Comparison of ENCODE assay signal across 8 cellular contexts in the genomic region with DNA sequence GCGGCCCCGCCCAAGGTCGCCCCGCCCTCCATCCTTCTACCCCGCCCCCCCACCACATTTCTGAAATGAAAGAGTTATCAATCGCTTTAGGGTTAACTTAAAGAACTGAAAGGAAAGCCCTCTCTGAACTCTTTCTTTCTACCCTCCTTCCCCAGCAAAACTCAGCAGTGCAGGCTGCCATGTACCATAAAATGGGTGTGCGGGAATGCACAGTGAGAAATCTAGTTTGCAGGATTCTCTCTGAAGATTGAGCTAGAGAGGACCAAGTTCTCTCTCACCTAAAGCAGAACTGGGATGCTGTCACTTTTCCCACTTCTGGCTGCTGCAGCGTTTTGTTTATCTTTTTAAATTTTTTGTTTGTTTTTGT.
A peak's percentile ranks its signal among the peaks of the same experiment; 100 is the strongest.
DNase-seq lines count a peak whose midpoint lies in the region; ATAC-seq, FAIRE-seq and TF ChIP-seq lines count a peak whose summit lies in the region.

No MANE protein-coding gene starts in this region.

- no peak for DNase-seq in left ventricle myocardium inferior
- no peak for DNase-seq in Right ventricle myocardium superior
- DNase-seq in bronchial epithelial cell (ENCODE audit: low read depth), result no peak
- no peak for DNase-seq in DMS53 (lab: John Stamatoyannopoulos, UW)
- no peak for DNase-seq in LoVo (ENCODE audit: low spot score)
- DNase-seq in activated CD8-positive, alpha-beta memory T cell treated with anti-CD3 and anti-CD28 coated beads for 24 hours, result no peak

- H3K27me3 ChIP-seq in left ventricle myocardium inferior (ENCODE audit: low read depth) (peaks cover 54% of the 10 kb centered on the region), bronchial epithelial cell (ENCODE audit: control insufficient read depth, insufficient read depth, low read length) (no peaks in the 10 kb centered on the region), mononuclear cell (ENCODE audit: insufficient read depth, low read length) (peaks cover 17% of the 10 kb centered on the region)

- H3K9me3 ChIP-seq in left ventricle myocardium inferior (replicated peaks), result no peaks in the 10 kb centered on the region
- H3K9me3 ChIP-seq in mononuclear cell (ENCODE audit: low read depth, low read length), result no peaks in the 10 kb centered on the region

- H3K36me3 ChIP-seq in left ventricle myocardium inferior (no peaks in the 10 kb centered on the region), bronchial epithelial cell (ENCODE audit: control insufficient read depth, insufficient read depth, low read length) (no peaks in the 10 kb centered on the region)

- no peak for TF ChIP-seq CTCF in left ventricle myocardium inferior (IDR thresholded peaks at IDR 0.05; ENCODE audit: borderline replicate concordance)
- TF ChIP-seq CTCF in bronchial epithelial cell (IDR thresholded peaks at IDR 0.05; ENCODE audit: insufficient read depth, low read length, severe bottlenecking), result no peak

- H3K27ac ChIP-seq in left ventricle myocardium inferior (replicated peaks), result no peak overlapping the region

- intact Hi-C loops in left ventricle myocardium inferior (cut with micrococcal nuclease) (no loop called here), Right ventricle myocardium superior (cut with DNase I) (no loop called here)

- no peak for FAIRE-seq in bronchial epithelial cell (lab: Jason Lieb, UNC)

- ATAC-seq in Right ventricle myocardium superior (ENCODE audit: poor library complexity), result no peak
- ATAC-seq in GM21737 (IDR thresholded peaks at IDR 0.05; ENCODE audit: unreplicated experiment), result no peak

- H3K4me3 ChIP-seq in left ventricle myocardium inferior (peak overlapping the region; percentile 68), bronchial epithelial cell (ENCODE audit: low read depth, low read length) (peak overlapping the region; percentile 28), mononuclear cell (ENCODE audit: low read length) (peak overlapping the region; percentile 35)

- peaks cover 7% of the 10 kb centered on the region for H3K4me1 ChIP-seq in left ventricle myocardium inferior
- H3K4me1 ChIP-seq in mononuclear cell (ENCODE audit: insufficient read depth, low read length), result peaks cover 7% of the 10 kb centered on the region
